In the genomic region with DNA sequence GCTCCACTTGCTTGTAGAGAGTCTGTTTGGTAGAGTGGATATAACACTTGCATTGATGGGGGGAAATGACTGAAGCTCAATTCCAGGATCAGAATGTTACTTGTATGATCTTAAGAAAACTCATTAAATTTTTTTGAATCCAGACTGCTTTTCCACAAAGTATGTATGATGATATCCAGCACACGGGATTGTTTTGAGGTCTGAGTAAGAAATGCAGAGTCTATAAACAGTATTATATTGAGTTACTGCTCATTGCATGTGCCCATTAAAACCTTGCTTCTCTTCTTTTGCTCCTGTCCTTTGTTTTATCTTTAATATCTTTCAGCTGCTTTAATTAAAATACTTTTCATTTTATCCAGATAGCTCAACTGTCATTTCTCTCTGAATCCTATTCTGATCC, we compare ENCODE assay signal across 28 cellular contexts.
"Had no signal": no experiment of that assay in that cellular context is flagged by ENCODE, and none has a peak within 500 bp of the region (broad histone marks: within the 10 kb centered on the region; RNA-seq: fewer than 3 reads in every experiment).

No MANE protein-coding gene starts in this region.

- H3K4me1 ChIP-seq: left lung, lower lobe of right lung, pancreas, prostate gland, tibial artery, upper lobe of right lung had no signal

- H3K9me3 ChIP-seq: left lung, lower lobe of right lung, pancreas, prostate gland, suprapubic skin, thoracic aorta, tibial artery, upper lobe of right lung had no signal

- H3K4me3 ChIP-seq: left lung, lower lobe of right lung, pancreas, prostate gland, skin epidermis, suprapubic skin, thoracic aorta, tibial artery, upper lobe of right lung had no signal

- H3K27me3 ChIP-seq: left lung, pancreas, suprapubic skin, tibial artery, upper lobe of right lung had no signal

- ATAC-seq: left colon; left lung; lower lobe of right lung; naive thymus-derived CD8-positive, alpha-beta T cell; pancreas; right cardiac atrium; sciatic nerve; stimulated activated effector memory CD8-positive, alpha-beta T cell treated with anti-CD3 and anti-CD28 coated beads, Interleukin-12 subunit alpha, Interleukin-12 subunit beta, amount 100 ng/mL, for 72 hours; upper lobe of right lung had no signal

- H3K27ac ChIP-seq: left lung, lower lobe of right lung, pancreas, prostate gland, suprapubic skin, thoracic aorta, tibial artery, upper lobe of right lung had no signal

- H3K36me3 ChIP-seq: left lung, lower lobe of right lung, pancreas, prostate gland, suprapubic skin, thoracic aorta, tibial artery, upper lobe of right lung had no signal

- DNase-seq: hypothalamus; immature natural killer cell; kidney; left colon; left lung; lower lobe of right lung; mammary epithelial cell; mesenchymal stem cell; naive thymus-derived CD8-positive, alpha-beta T cell; nucleus accumbens; pancreas; posterior cingulate gyrus; retina; right cardiac atrium; stimulated activated CD4-positive, alpha-beta T cell treated with anti-CD3 and anti-CD28 coated beads, Interleukin-12 subunit alpha, Interleukin-12 subunit beta, amount 100 ng/mL, for 4 hours; stimulated activated CD4-positive, alpha-beta T cell treated with anti-CD3 and anti-CD28 coated beads, Interleukin-15, amount 100 ng/mL, for 24 hours; stimulated activated CD4-positive, alpha-beta T cell treated with anti-CD3 and anti-CD28 coated beads, Interleukin-2, amount 100 ng/mL, for 24 hours; stimulated activated CD4-positive, alpha-beta T cell treated with anti-CD3 and anti-CD28 coated beads, Interleukin-4, amount 100 ng/mL, for 1 hour; stimulated activated naive CD4-positive, alpha-beta T cell; tibial artery; trophoblast cell; upper lobe of right lung had no signal
